ENCODE assay signal across 19 cellular contexts in genomic region chr10:94038024-94038423, GRCh38. TPM values are rescaled to one million over a fixed set of nuclear protein-coding genes. Genes with fewer than 3 reads are reported as not detected.
DNase-seq lines count a peak whose midpoint lies in the region; ATAC-seq, FAIRE-seq and TF ChIP-seq lines count a peak whose summit lies in the region.
"Had no signal": no experiment of that assay in that cellular context is flagged by ENCODE, and none has a peak within 500 bp of the region (broad histone marks: within the 10 kb centered on the region; RNA-seq: fewer than 3 reads in every experiment).

No MANE protein-coding gene starts in this region.

- no peak overlapping the region for H3K18ac ChIP-seq in H1 (ENCODE audit: extremely low read depth, low read length)

- no peak overlapping the region for H3K56ac ChIP-seq in H1 (replicated peaks; ENCODE audit: insufficient read length, low read depth, low read length)

- TF ChIP-seq POLR2A in H1 (IDR thresholded peaks at IDR 0.05; ENCODE audit: control extremely low read depth in 1 of 2, low read depth in 2 of 2, low read length in 2 of 2), result no peak

- no peak overlapping the region for H3K14ac ChIP-seq in H1 (ENCODE audit: insufficient read length)

- H3K36me3 ChIP-seq in H1 (ENCODE audit: control insufficient read depth in 2 of 4, insufficient read depth in 4 of 4, low read length in 3 of 4) (no peaks in the 10 kb centered on the region), right atrium auricular region (peaks cover 4% of the 10 kb centered on the region)
- H3K36me3 ChIP-seq: right lobe of liver had no signal

- no peak overlapping the region for H2BK120ac ChIP-seq in H1 (replicated peaks; ENCODE audit: low read depth, low read length)

- no peak for FAIRE-seq in H1 (lab: Jason Lieb, UNC)
- FAIRE-seq: HepG2, islet of Langerhans had no signal

- no peak overlapping the region for H2BK20ac ChIP-seq in H1 (ENCODE audit: low read length)

- no peak overlapping the region; the same call in 1 of the 2 replicates for H2BK5ac ChIP-seq in H1 (ENCODE audit: low read depth, low read length)

- no peak for ATAC-seq in GM21619 (IDR thresholded peaks at IDR 0.05; ENCODE audit: unreplicated experiment)
- ATAC-seq: HepG2, right lobe of liver, T-helper 17 cell had no signal

- H3K9ac ChIP-seq in H1 (replicated peaks in 1 of 4; ENCODE audit: extremely low read depth in 1 of 4, low read depth in 3 of 4, low read length in 3 of 4), result no peak overlapping the region

- POLR2A ChIA-PET in H1 (lab: Charles Lee; ENCODE audit: partially characterized antibody), result no interaction called here

- no peak overlapping the region for H2AFZ ChIP-seq in H1 (ENCODE audit: low read length)

- H3K4me1 ChIP-seq in H1 (replicated peaks in 1 of 4; ENCODE audit: control insufficient read depth in 3 of 4, insufficient read depth in 4 of 4, low read length in 3 of 4), result peaks cover 0 to 3% (median 0%) of the 10 kb centered on the region in 4 experiments; a peak in 1 of 7 replicates
- peaks cover 0 to 8% of the 10 kb centered on the region in 2 donors for H3K4me1 ChIP-seq in right atrium auricular region
- H3K4me1 ChIP-seq: right lobe of liver had no signal

- H4K5ac ChIP-seq in H1 (ENCODE audit: insufficient read length, low read depth, low read length), result no peak overlapping the region

- H3K27ac ChIP-seq in H1 (ENCODE audit: low read depth, low read length) (no peak overlapping the region), right atrium auricular region (no peak overlapping the region)
- H3K27ac ChIP-seq: C4-2B, right lobe of liver had no signal

- TF ChIP-seq CTCF in H1 (IDR thresholded peaks at IDR 0.05; ENCODE audit: control extremely low read depth in 1 of 3, insufficient read depth in 1 of 3, low read depth in 1 of 3, low read length in 3 of 3), result peak in 1 of 3 experiments; percentile 18; a peak in 1 of 4 replicates
- TF ChIP-seq CTCF in GM13976 (IDR thresholded peaks at IDR 0.05; ENCODE audit: borderline replicate concordance, control extremely low read depth, extremely low read depth, insufficient read depth, missing control alignments), result no peak
- TF ChIP-seq CTCF in right atrium auricular region (IDR thresholded peaks at IDR 0.05), result no peak

- no peak overlapping the region for H2AK5ac ChIP-seq in H1 (ENCODE audit: low read depth, low read length)

- DNase-seq in EL, result peak; percentile 73
- no peak for DNase-seq in H1 (ENCODE audit: low read depth in 1 of 2, low spot score in 2 of 2)
- peak; percentile 40 for DNase-seq in myocyte (ENCODE audit: low read depth)
- DNase-seq in GM13976 (ENCODE audit: low spot score), result no peak
- no peak for DNase-seq in HUDEP-2 (lab: John Stamatoyannopoulos, UW; ENCODE audit: unreplicated experiment in 76 of 76)
- no peak for DNase-seq in right atrium auricular region (ENCODE audit: low spot score)
- DNase-seq: activated CD4-positive, alpha-beta T cell treated with anti-CD3 and anti-CD28 coated beads, Interleukin-2, amount 10 ng/mL, durations not matched to agents 24 days and 14 days; activated T-cell treated with anti-CD3 and anti-CD28 coated beads, Interleukin-2, amount 50 U/mL, for 24 hours; amygdala; foreskin melanocyte; naive B cell; NCI-H446; right lobe of liver; T-helper 17 cell had no signal

- no peaks in the 10 kb centered on the region for H3K23me2 ChIP-seq in H1 (ENCODE audit: low read depth, low read length)

- H3K4me3 ChIP-seq in H1 (ENCODE audit: extremely low read depth in 1 of 4, insufficient read depth in 2 of 4, low read depth in 3 of 4, low read length in 4 of 4), result no peak overlapping the region
- H3K4me3 ChIP-seq in right atrium auricular region, result no peak overlapping the region
- H3K4me3 ChIP-seq: right lobe of liver had no signal

- H3K9me3 ChIP-seq in H1 (ENCODE audit: insufficient read depth in 2 of 2, low read depth in 1 of 2, low read length in 1 of 2), result no peaks in the 10 kb centered on the region
- no peaks in the 10 kb centered on the region for H3K9me3 ChIP-seq in right atrium auricular region
- H3K9me3 ChIP-seq: right lobe of liver had no signal

- no peaks in the 10 kb centered on the region for H4K20me1 ChIP-seq in H1 (replicated peaks in 1 of 2; ENCODE audit: control insufficient read depth in 1 of 2, insufficient read depth in 2 of 2, low read length in 2 of 2)

- TF ChIP-seq RAD21 in Ishikawa (IDR thresholded peaks at IDR 0.05; ENCODE audit: low read depth), result no peak; the same call in 1 of the 2 replicates
- TF ChIP-seq RAD21 in H1 (IDR thresholded peaks at IDR 0.05 in 1 of 2, conservative IDR thresholded peaks at IDR 0.05 in 1 of 2; ENCODE audit: low read depth in 2 of 2, low read length in 2 of 2), result no peak

- in situ Hi-C loops in GM13976 (cut with MboI; ENCODE audit: low sequenced_read_pairs, unreplicated experiment), result no loop called here

- CTCF ChIA-PET in H1 (lab: Charles Lee; ENCODE audit: partially characterized antibody), result interaction anchor here (0.9 to 1.5 kb wide), 5 partner anchors 37 to 190 kb away, joined by 3 to 5 read pairs (median 3); no protein-coding TSS in a partner anchor

- H3K4ac ChIP-seq in H1 (replicated peaks; ENCODE audit: insufficient read length, low read depth, low read length), result no peak overlapping the region

- H4K91ac ChIP-seq in H1 (replicated peaks; ENCODE audit: insufficient read length, low read length), result no peak overlapping the region

- H3K79me2 ChIP-seq in H1 (ENCODE audit: control insufficient read depth in 1 of 2, insufficient read depth in 2 of 2, low read length in 2 of 2), result no peaks in the 10 kb centered on the region

- no peaks in the 10 kb centered on the region for H3K79me1 ChIP-seq in H1 (ENCODE audit: low read depth, low read length)

- no peak overlapping the region for H2BK12ac ChIP-seq in H1 (ENCODE audit: low read depth, low read length)

- H3K23ac ChIP-seq in H1 (ENCODE audit: insufficient read length), result no peak overlapping the region

- WGBS in H1 (ENCODE audit: extremely low coverage in 1 of 2, insufficient coverage in 1 of 2, insufficient read length in 1 of 2, insufficient replicate concordance in 2 of 2, low coverage in 1 of 2, low lambda C conversion rate in 2 of 2, missing lambda C conversion rate in 1 of 2), 2 experiments, result 63% methylated on average over 4 of the region's 4 CpGs; no CpG with 5 or more reads in 1 of the 2 experiments

- H3K27me3 ChIP-seq in H1 (replicated peaks in 1 of 4; ENCODE audit: control insufficient read depth in 3 of 4, extremely low read depth in 1 of 4, insufficient read depth in 3 of 4, low read length in 3 of 4), result no peaks in the 10 kb centered on the region
- H3K27me3 ChIP-seq in right atrium auricular region, result no peaks in the 10 kb centered on the region
- H3K27me3 ChIP-seq: right lobe of liver had no signal

- H3K4me2 ChIP-seq in H1 (ENCODE audit: insufficient read depth in 1 of 2, low read depth in 2 of 2, low read length in 2 of 2), result no peak overlapping the region

- no peak overlapping the region for H2BK15ac ChIP-seq in H1 (ENCODE audit: low read length)

- TF ChIP-seq EP300 in Ishikawa (IDR thresholded peaks at IDR 0.05; ENCODE audit: borderline replicate concordance) (peak; percentile 87; the same call in 1 of the 2 replicates), H1 (IDR thresholded peaks at IDR 0.05; ENCODE audit: borderline replicate concordance in 1 of 2, low read depth in 2 of 2, low read length in 2 of 2) (no peak)

- no peak overlapping the region for H4K8ac ChIP-seq in H1 (ENCODE audit: extremely low read depth, insufficient read depth, low read length)

TF ChIP-seq in Ishikawa, 13 proteins besides CTCF, POLR2A, EP300 and RAD21 (continues in another document):
- peak; percentile 62 for TF ChIP-seq NFIC (IDR thresholded peaks at IDR 0.05)
- no peak for TF ChIP-seq FOXM1 (IDR thresholded peaks at IDR 0.05; ENCODE audit: borderline replicate concordance, low read depth)
- TF ChIP-seq MAX (IDR thresholded peaks at IDR 0.05), result peak; percentile 11; the same call in 1 of the 2 replicates
- TF ChIP-seq TAF1 (IDR thresholded peaks at IDR 0.05; ENCODE audit: low read depth), result no peak
- no peak for TF ChIP-seq CEBPB (IDR thresholded peaks at IDR 0.05)
- no peak for TF ChIP-seq CREB1 (IDR thresholded peaks at IDR 0.05; ENCODE audit: low read depth)

TF ChIP-seq in H1, 55 proteins besides CTCF, POLR2A, EP300 and RAD21:
- TF ChIP-seq SP1 (IDR thresholded peaks at IDR 0.05; ENCODE audit: low read depth, low read length) (no peak), BACH1 (IDR thresholded peaks at IDR 0.05; ENCODE audit: low read length) (peak; percentile 96), MAFK (IDR thresholded peaks at IDR 0.05; ENCODE audit: low read depth, low read length) (peak; percentile 82), E2F6 (IDR thresholded peaks at IDR 0.05) (no peak), BRCA1 (IDR thresholded peaks at IDR 0.05; ENCODE audit: low read depth, low read length) (no peak), RXRA (IDR thresholded peaks at IDR 0.05; ENCODE audit: insufficient read depth, low read depth, low read length) (no peak)
TF ChIP-seq in H1: peak in this region for 2.

RNA-seq across cellular contexts. Expression of gene PLCE1, which starts 44.3 kb away (rescaled TPM):
- 0.06 and 0.10 TPM in 2 replicates for total RNA-seq in H1 (2021; fragmentation: NEBNext Ultra II Directional; extraction: Animal tissue kit (Norgen Biotek cat#: 25700))
- polyA plus RNA-seq in H1 (2011; rRNA removed), result 0.05 and 0.06 TPM in 2 replicates
- polyA plus RNA-seq in H1 (2011; cell fraction: cytosol; rRNA removed), result 0.06 TPM
- polyA plus RNA-seq in H1 (2011; cell fraction: nucleus; rRNA removed), result 0.19 TPM
- 0.41 to 0.84 TPM (median 0.49 TPM) in 4 replicates for polyA plus RNA-seq in H1 (2012, experiment 1 of 2)
- 0.04 TPM for polyA plus RNA-seq in H1 (2012, experiment 2 of 2)
- polyA plus RNA-seq in H1 (2013, experiment 1 of 2), result 0.06 TPM
- 0.02 TPM for polyA plus RNA-seq in H1 (2013, experiment 2 of 2)
- polyA minus RNA-seq in H1 (2011; rRNA and poly(A)+ RNA removed), result 0.19 and 0.20 TPM in 2 replicates
- not detected for polyA minus RNA-seq in H1 (2011; cell fraction: cytosol; rRNA and poly(A)+ RNA removed)
- polyA minus RNA-seq in H1 (2011; cell fraction: nucleus; rRNA and poly(A)+ RNA removed), result 0.20 TPM
- total RNA-seq in myocyte, result 17.1 and 19.9 TPM in 2 replicates
- 9.0 TPM for polyA plus RNA-seq in myocyte (2012)
- total RNA-seq in right atrium auricular region, result 10 to 100 TPM; 22.5 to 28.1 TPM
- total RNA-seq: activated CD4-positive, alpha-beta T cell treated with anti-CD3 and anti-CD28 coated beads, Interleukin-2, amount 10 ng/mL, durations not matched to agents 24 days and 14 days had no signal
- polyA plus RNA-seq: HepG2 had no signal

Comparison
In these comparisons a context has a peak if more than half of its experiments do, and no peak if none do; other contexts are left out.
1. DNase-seq: peak in EL (single experiment) and myocyte (single experiment); none in H1 (0 of 2), GM13976 (single experiment), HUDEP-2 (0 of 76) and right atrium auricular region (single experiment).
2. RNA of gene PLCE1, which starts 44.3 kb away (total RNA-seq): 22.5 to 28.1 TPM in right atrium auricular region and 17.1 to 19.9 TPM in myocyte; 0.06 to 0.10 TPM in H1; every median in the first group is over 10 times any median in the second.